Comparison of ENCODE assay signal across 8 cellular contexts in the genomic region with DNA sequence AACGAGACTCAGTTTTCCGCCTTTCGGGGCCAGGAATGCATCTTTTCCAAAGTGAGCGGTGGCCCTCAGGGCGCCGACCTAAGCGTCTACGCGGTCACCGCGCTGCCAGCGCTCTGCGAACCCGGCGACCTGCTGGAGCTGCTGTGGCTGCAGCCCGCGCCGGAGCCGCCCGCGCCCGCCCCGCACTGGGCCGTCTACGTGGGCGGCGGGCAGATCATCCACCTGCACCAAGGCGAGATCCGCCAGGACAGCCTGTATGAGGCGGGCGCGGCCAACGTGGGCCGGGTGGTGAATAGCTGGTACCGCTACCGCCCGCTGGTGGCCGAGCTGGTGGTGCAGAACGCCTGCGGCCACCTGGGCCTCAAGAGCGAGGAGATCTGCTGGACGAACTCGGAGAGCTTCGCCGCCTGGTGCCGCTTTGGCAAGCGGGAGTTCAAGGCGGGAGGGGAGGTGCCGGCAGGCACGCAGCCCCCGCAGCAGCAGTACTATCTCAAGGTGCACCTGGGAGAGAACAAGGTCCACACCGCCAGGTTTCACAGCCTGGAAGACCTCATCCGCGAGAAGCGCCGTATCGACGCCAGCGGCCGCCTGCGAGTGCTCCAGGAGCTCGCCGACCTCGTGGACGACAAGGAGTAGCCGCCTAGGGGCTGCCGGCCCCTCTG. TPM values are rescaled to one million over a fixed set of nuclear protein-coding genes. Genes with fewer than 3 reads are reported as not detected.
A peak's percentile ranks its signal among the peaks of the same experiment; 100 is the strongest.
DNase-seq lines count a peak whose midpoint lies in the region; TF ChIP-seq lines count a peak whose summit lies in the region.

No MANE protein-coding gene starts in this region.

- H3K27me3 ChIP-seq in MM.1S (replicated peaks; ENCODE audit: insufficient read depth, low read length): no peaks in the 10 kb centered on the region
- H3K27me3 ChIP-seq in WERI-Rb-1 (ENCODE audit: insufficient read depth, low read depth, severe bottlenecking): peaks cover 5% of the 10 kb centered on the region

- H3K9me3 ChIP-seq in MM.1S (replicated peaks; ENCODE audit: insufficient read depth, low read length) (no peaks in the 10 kb centered on the region), WERI-Rb-1 (ENCODE audit: severe bottlenecking) (no peaks in the 10 kb centered on the region)

- intact Hi-C loops in head of caudate nucleus (cut with DNase I): no loop called here

- TF ChIP-seq CTCF in MM.1S (IDR thresholded peaks at IDR 0.05; ENCODE audit: low read length): peak; percentile 19
- TF ChIP-seq CTCF in WERI-Rb-1 (IDR thresholded peaks at IDR 0.05; ENCODE audit: low read depth, low read length): peak; percentile 96

- H3K4me1 ChIP-seq in MM.1S (ENCODE audit: low read length): no peaks in the 10 kb centered on the region

- H3K27ac ChIP-seq in MM.1S (ENCODE audit: low read length): no peak overlapping the region
- peak overlapping the region; percentile 47 for H3K27ac ChIP-seq in WERI-Rb-1

- H3K9ac ChIP-seq in MM.1S (ENCODE audit: low read length): no peak overlapping the region

- no peaks in the 10 kb centered on the region for H3F3A ChIP-seq in MM.1S (ENCODE audit: insufficient read depth, low read length)

- peak; percentile 57 for DNase-seq in stimulated activated CD4-positive, alpha-beta T cell treated with anti-CD3 and anti-CD28 coated beads, Interleukin-15, amount 100 ng/mL, for 24 hours
- DNase-seq in stimulated activated CD4-positive, alpha-beta T cell treated with anti-CD3 and anti-CD28 coated beads, Interleukin-4, amount 100 ng/mL, for 4 hours: no peak
- DNase-seq in MM.1S (peak; percentile 31), WERI-Rb-1 (peak; percentile 96), head of caudate nucleus (peak; percentile 47 to 87 (median 73)), occipital lobe (lab: John Stamatoyannopoulos, UW) (peak; percentile 71), MV-4-11 (lab: John Stamatoyannopoulos, UW) (no peak), NCI-H1436 treated with DMSO at 0.1 percent for 48 hours (lab: John Stamatoyannopoulos, UW) (no peak)

- no peak overlapping the region for H2AFZ ChIP-seq in MM.1S (ENCODE audit: low read length)

- no peak overlapping the region for H3K4me2 ChIP-seq in MM.1S (ENCODE audit: low read depth, low read length)

- no peaks in the 10 kb centered on the region for H3K79me2 ChIP-seq in MM.1S (ENCODE audit: low read length)

- H3K9me2 ChIP-seq in MM.1S (replicated peaks; ENCODE audit: insufficient read depth, low read length): no peaks in the 10 kb centered on the region

- H3K36me3 ChIP-seq in MM.1S (replicated peaks; ENCODE audit: insufficient read depth, low read length) (no peaks in the 10 kb centered on the region), WERI-Rb-1 (no peaks in the 10 kb centered on the region)

- no peaks in the 10 kb centered on the region for H4K20me1 ChIP-seq in MM.1S (ENCODE audit: insufficient read depth, low read length)

- H3K4me3 ChIP-seq in MM.1S (ENCODE audit: low read length): no peak overlapping the region
- peak overlapping the region; percentile 71 for H3K4me3 ChIP-seq in WERI-Rb-1 (ENCODE audit: low read depth, low read length)

RNA-seq across cellular contexts. Expression of a gene that starts 1.8 kb away (rescaled TPM):
- total RNA-seq in occipital lobe: 35.7 TPM

Comparison
In these comparisons a context has a peak if more than half of its experiments do, and no peak if none do; other contexts are left out.
1. DNase-seq: peak in stimulated activated CD4-positive, alpha-beta T cell treated with anti-CD3 and anti-CD28 coated beads, Interleukin-15, amount 100 ng/mL, for 24 hours (single experiment), MM.1S (single experiment), WERI-Rb-1 (single experiment), head of caudate nucleus (42 of 42) and occipital lobe (single experiment); none in stimulated activated CD4-positive, alpha-beta T cell treated with anti-CD3 and anti-CD28 coated beads, Interleukin-4, amount 100 ng/mL, for 4 hours (0 of 2), MV-4-11 (single experiment) and NCI-H1436 treated with DMSO at 0.1 percent for 48 hours (single experiment).